Comparison of ENCODE assay signal across 28 cellular contexts in genomic region chr11:68601147-68601546, GRCh38.
"Had no signal": no experiment of that assay in that cellular context is flagged by ENCODE, and none has a peak within 500 bp of the region (broad histone marks: within the 10 kb centered on the region; RNA-seq: fewer than 3 reads in every experiment).

No MANE protein-coding gene starts in this region.

- H3K27me3 Mint-ChIP-seq: activated CD8-positive, alpha-beta T cell treated with anti-CD3 and anti-CD28 coated beads for 36 hours; activated naive CD8-positive, alpha-beta T cell; effector memory CD8-positive, alpha-beta T cell; natural killer cell treated with Interleukin-12 subunit alpha and Interleukin-12 subunit beta and Interleukin-15 and Interleukin-18, amount 100 ng/mL, for 72 hours; stimulated activated memory B cell treated with anti-CD40 and anti-IgM and Interleukin-4, amounts not matched to agents 10 μg/mL and 1 μg/mL and 100 μg/mL, for 72 hours; stimulated activated naive CD8-positive, alpha-beta T cell treated with anti-CD3 and anti-CD28 coated beads, Interleukin-15, amount 100 ng/mL, for 72 hours had no signal

- H3K27ac Mint-ChIP-seq: activated naive CD8-positive, alpha-beta T cell; activated T-cell treated with anti-CD3 and anti-CD28 coated beads, Interleukin-2, amount 50 U/mL, for 72 hours; effector memory CD8-positive, alpha-beta T cell; natural killer cell treated with Interleukin-12 subunit alpha and Interleukin-12 subunit beta and Interleukin-15 and Interleukin-18, amount 100 ng/mL, for 72 hours; stimulated activated memory B cell treated with anti-CD40 and anti-IgM and Interleukin-4, amounts not matched to agents 10 μg/mL and 1 μg/mL and 100 μg/mL, for 72 hours; WTC11 had no signal

- H3K9me3 Mint-ChIP-seq: activated CD8-positive, alpha-beta T cell treated with anti-CD3 and anti-CD28 coated beads for 36 hours; activated T-cell treated with anti-CD3 and anti-CD28 coated beads, Interleukin-2, amount 50 U/mL, for 72 hours; effector memory CD8-positive, alpha-beta T cell; natural killer cell treated with Interleukin-12 subunit alpha and Interleukin-12 subunit beta and Interleukin-15 and Interleukin-18, amount 100 ng/mL, for 72 hours; stimulated activated memory B cell treated with anti-CD40 and anti-IgM and Interleukin-4, amounts not matched to agents 10 μg/mL and 1 μg/mL and 100 μg/mL, for 72 hours; stimulated activated naive CD8-positive, alpha-beta T cell treated with anti-CD3 and anti-CD28 coated beads, Interleukin-15, amount 100 ng/mL, for 72 hours; WTC11 had no signal

- H3K4me1 Mint-ChIP-seq: stimulated activated memory B cell treated with anti-CD40 and anti-IgM and Interleukin-4, amounts not matched to agents 10 μg/mL and 1 μg/mL and 100 μg/mL, for 72 hours; stimulated activated naive CD8-positive, alpha-beta T cell treated with anti-CD3 and anti-CD28 coated beads, Interleukin-15, amount 100 ng/mL, for 72 hours; WTC11 had no signal

- ATAC-seq: activated CD8-positive, alpha-beta T cell treated with anti-CD3 and anti-CD28 coated beads for 36 hours; activated T-cell treated with anti-CD3 and anti-CD28 coated beads, Interleukin-2, amount 50 U/mL, for 72 hours; body of pancreas; effector memory CD8-positive, alpha-beta T cell; gastrocnemius medialis; left ventricle myocardium superior; mucosa of descending colon; natural killer cell treated with Interleukin-12 subunit alpha and Interleukin-12 subunit beta and Interleukin-15 and Interleukin-18, amount 100 ng/mL, for 72 hours; stimulated activated memory B cell treated with anti-CD40 and anti-IgM and Interleukin-4, amounts not matched to agents 10 μg/mL and 1 μg/mL and 100 μg/mL, for 72 hours; stimulated activated naive CD8-positive, alpha-beta T cell treated with anti-CD3 and anti-CD28 coated beads, Interleukin-15, amount 100 ng/mL, for 72 hours; upper lobe of right lung; WTC11 had no signal

- H3K4me3 Mint-ChIP-seq: activated CD8-positive, alpha-beta T cell treated with anti-CD3 and anti-CD28 coated beads for 36 hours; activated naive CD8-positive, alpha-beta T cell; activated T-cell treated with anti-CD3 and anti-CD28 coated beads, Interleukin-2, amount 50 U/mL, for 72 hours; effector memory CD8-positive, alpha-beta T cell; natural killer cell treated with Interleukin-12 subunit alpha and Interleukin-12 subunit beta and Interleukin-15 and Interleukin-18, amount 100 ng/mL, for 72 hours; stimulated activated memory B cell treated with anti-CD40 and anti-IgM and Interleukin-4, amounts not matched to agents 10 μg/mL and 1 μg/mL and 100 μg/mL, for 72 hours; stimulated activated naive CD8-positive, alpha-beta T cell treated with anti-CD3 and anti-CD28 coated beads, Interleukin-15, amount 100 ng/mL, for 72 hours; WTC11 had no signal

- DNase-seq: activated CD4-positive, alpha-beta T cell treated with anti-CD3 and anti-CD28 coated beads for 1 hour; activated CD4-positive, alpha-beta T cell treated with anti-CD3 and anti-CD28 coated beads, Interleukin-2, amount 50 U/mL, for 1 hour; activated CD8-positive, alpha-beta T cell treated with anti-CD3 and anti-CD28 coated beads for 36 hours; activated naive CD4-positive, alpha-beta T cell treated with Interleukin-2 at 50 U/mL for 16 hours; activated T-cell treated with anti-CD3 and anti-CD28 coated beads, Interleukin-2, amount 50 U/mL, for 72 hours; aorta; body of pancreas; cerebellar nuclear complex; colonic mucosa; dorsolateral prefrontal cortex; effector memory CD8-positive, alpha-beta T cell; erythroblast; gastrocnemius medialis; glutamatergic neuron; islet precursor cell; left ventricle myocardium superior; mucosa of descending colon; stimulated activated CD4-positive, alpha-beta T cell treated with anti-CD3 and anti-CD28 coated beads, Interleukin-1b, Interleukin-23, amount 100 ng/mL, for 48 hours; stimulated activated CD4-positive, alpha-beta T cell treated with anti-CD3 and anti-CD28 coated beads, Interleukin-4, amount 100 ng/mL, for 4 hours; stimulated activated CD8-positive, alpha-beta memory T cell treated with anti-CD3 and anti-CD28 coated beads, Interleukin-4, amount 100 ng/mL, for 48 hours; stimulated activated naive CD8-positive, alpha-beta T cell treated with anti-CD3 and anti-CD28 coated beads, Interleukin-15, amount 100 ng/mL, for 72 hours; substantia nigra; T-helper 2 cell; upper lobe of right lung had no signal
